Comparison of ENCODE assay signal across 21 cellular contexts in genomic region chr1:59012378-59012777, GRCh38.
DNase-seq lines count a peak whose midpoint lies in the region; ATAC-seq and TF ChIP-seq lines count a peak whose summit lies in the region.
"Had no signal": no experiment of that assay in that cellular context is flagged by ENCODE, and none has a peak within 500 bp of the region (broad histone marks: within the 10 kb centered on the region; RNA-seq: fewer than 3 reads in every experiment).

No MANE protein-coding gene starts in this region.

- H3K36me3 Mint-ChIP-seq in H9 (ENCODE audit: insufficient read depth in 1 of 3, low read depth in 3 of 3) = no peaks in the 10 kb centered on the region; a peak in 1 of 7 replicates
- no peaks in the 10 kb centered on the region for H3K36me3 Mint-ChIP-seq in activated B cell treated with CpG ODN at 0.5 μM for 24 hours (ENCODE audit: low read depth)
- no peaks in the 10 kb centered on the region for H3K36me3 Mint-ChIP-seq in mesothelial cell of epicardium
- H3K36me3 Mint-ChIP-seq: natural killer cell had no signal

- H3K14ac ChIP-seq in H9 (ENCODE audit: insufficient read depth, low read length) = no peak overlapping the region

- no peaks in the 10 kb centered on the region for H3K27me3 ChIP-seq in H9 (ENCODE audit: insufficient read depth, low read length)
- no peaks in the 10 kb centered on the region for H3K27me3 ChIP-seq in subcutaneous abdominal adipose tissue (ENCODE audit: control insufficient read depth in 5 of 5, insufficient read depth in 4 of 5, low read length in 5 of 5)
- H3K27me3 ChIP-seq in SJCRH30 = no peaks in the 10 kb centered on the region

- intact Hi-C loops in activated B cell treated with CpG ODN at 0.5 μM for 24 hours (cut with micrococcal nuclease) = no loop called here
- intact Hi-C loops in sciatic nerve (cut with DNase I) = no loop called here

- DNase-seq in H9 (no peak), activated B cell treated with CpG ODN at 0.5 μM for 24 hours (no peak), mesothelial cell of epicardium (ENCODE audit: low spot score in 2 of 2, unreplicated experiment in 2 of 2) (no peak), NCI-H510A treated with DMSO at 0.1 percent for 48 hours (lab: John Stamatoyannopoulos, UW) (no peak), sciatic nerve (ENCODE audit: low spot score) (no peak), SJCRH30 (no peak)
- DNase-seq in stimulated activated naive CD4-positive, alpha-beta T cell (lab: John Stamatoyannopoulos, UW) = no peak
- DNase-seq: activated CD4-positive, alpha-beta T cell treated with anti-CD3 and anti-CD28 coated beads for 1 hour; effector CD4-positive, alpha-beta T cell; H7; head of caudate nucleus; islet precursor cell; KBM-7; mammary epithelial cell; natural killer cell; NCI-H1048; NCI-H2081 treated with DMSO at 0.1 percent for 48 hours; SIG-M5; T1000 had no signal

- POLR2A ChIA-PET in activated B cell treated with CpG ODN at 0.5 μM for 24 hours (lab: Charles Lee) = interaction anchor here (0.6 to 3.9 kb wide), 9 partner anchors 9 to 284 kb away, joined by 3 to 41 read pairs (median 5); partner anchors contain the start of genes FGGY and JUN

- peak overlapping the region; percentile 33 for H3K27ac ChIP-seq in H9 (ENCODE audit: insufficient read length, low read depth, low read length)
- peak overlapping the region; percentile 91 for H3K27ac ChIP-seq in subcutaneous abdominal adipose tissue (ENCODE audit: low read depth, low read length)
- no peak overlapping the region for H3K27ac ChIP-seq in SJCRH30

- H4K20me1 ChIP-seq in H9 (ENCODE audit: control insufficient read depth, insufficient read depth, insufficient read length) = no peaks in the 10 kb centered on the region

- ATAC-seq in activated B cell treated with CpG ODN at 0.5 μM for 24 hours (ENCODE audit: low read depth) (no peak), sciatic nerve (no peak)
- ATAC-seq: natural killer cell had no signal

- no peak overlapping the region for H3K23ac ChIP-seq in H9 (ENCODE audit: insufficient read length, low read depth, low read length)

- H3K27ac Mint-ChIP-seq in H9 (peak overlapping the region; percentile 7 to 90 (median 29); a peak in 2 of 7 replicates), activated B cell treated with CpG ODN at 0.5 μM for 24 hours (peak overlapping the region; percentile 91), mesothelial cell of epicardium (peak overlapping the region; percentile 96)
- H3K27ac Mint-ChIP-seq: natural killer cell had no signal

- H3K9me3 Mint-ChIP-seq in H9 (no peaks in the 10 kb centered on the region), activated B cell treated with CpG ODN at 0.5 μM for 24 hours (no peaks in the 10 kb centered on the region), mesothelial cell of epicardium (no peaks in the 10 kb centered on the region)
- H3K9me3 Mint-ChIP-seq: central memory CD8-positive, alpha-beta T cell; natural killer cell had no signal

- no peaks in the 10 kb centered on the region for H3K23me2 ChIP-seq in H9 (ENCODE audit: insufficient read length, low read depth, low read length, poor library complexity, severe bottlenecking)

- H2AK5ac ChIP-seq in H9 (ENCODE audit: insufficient read length, low read length) = no peak overlapping the region

- H3K79me2 ChIP-seq in H9 (ENCODE audit: insufficient read depth, low read length) = no peaks in the 10 kb centered on the region

- H3K36me3 ChIP-seq in subcutaneous abdominal adipose tissue (ENCODE audit: control insufficient read depth in 5 of 5, insufficient read depth in 5 of 5, low read length in 5 of 5) (no peaks in the 10 kb centered on the region), SJCRH30 (no peaks in the 10 kb centered on the region)

- no peak overlapping the region for H4K91ac ChIP-seq in H9 (ENCODE audit: insufficient read length, low read depth, low read length)

- peaks cover 2% of the 10 kb centered on the region for H3K27me3 Mint-ChIP-seq in H9 (ENCODE audit: low read depth)
- H3K27me3 Mint-ChIP-seq in activated B cell treated with CpG ODN at 0.5 μM for 24 hours = no peaks in the 10 kb centered on the region
- no peaks in the 10 kb centered on the region for H3K27me3 Mint-ChIP-seq in mesothelial cell of epicardium (ENCODE audit: low read depth)
- H3K27me3 Mint-ChIP-seq: central memory CD8-positive, alpha-beta T cell had no signal

- H2BK15ac ChIP-seq in H9 (ENCODE audit: low read depth, low read length) = no peak overlapping the region

- CTCF ChIA-PET in activated B cell treated with CpG ODN at 0.5 μM for 24 hours (lab: Charles Lee) = no interaction called here

- no peak overlapping the region for H2BK120ac ChIP-seq in H9 (ENCODE audit: low read depth, low read length, poor library complexity, severe bottlenecking)

- H3K4me2 ChIP-seq in H9 (ENCODE audit: insufficient read depth, insufficient read length, low read length) = no peak overlapping the region

- no CpG with 5 or more reads among the region's 3 CpGs for WGBS in H9 (ENCODE audit: extremely low coverage, insufficient read length, low lambda C conversion rate)

- no peak overlapping the region for H4K8ac ChIP-seq in H9 (replicated peaks; ENCODE audit: insufficient read length, low read depth, low read length)

- H3K79me1 ChIP-seq in H9 (ENCODE audit: insufficient read depth, low read depth, low read length, poor library complexity, severe bottlenecking) = no peaks in the 10 kb centered on the region

- no peak overlapping the region for H2BK12ac ChIP-seq in H9 (ENCODE audit: insufficient read length, low read depth, low read length)

- H3K56ac ChIP-seq in H9 (ENCODE audit: insufficient read length, low read depth, low read length) = no peak overlapping the region

- H3K18ac ChIP-seq in H9 (ENCODE audit: insufficient read length, low read depth, low read length) = no peak overlapping the region

- H2BK5ac ChIP-seq in H9 (ENCODE audit: insufficient read length, low read length) = no peak overlapping the region

- no peaks in the 10 kb centered on the region for H3K9me3 ChIP-seq in H9 (ENCODE audit: control insufficient read depth, low read depth, low read length)
- H3K9me3 ChIP-seq in subcutaneous abdominal adipose tissue (ENCODE audit: control insufficient read depth in 5 of 5, low read length in 5 of 5) = no peaks in the 10 kb centered on the region
- no peaks in the 10 kb centered on the region for H3K9me3 ChIP-seq in SJCRH30 (replicated peaks)

- H3K4me3 ChIP-seq in subcutaneous abdominal adipose tissue (ENCODE audit: low read depth in 1 of 5, low read length in 5 of 5) = no peak overlapping the region
- H3K4me3 ChIP-seq in SJCRH30 = no peak overlapping the region

- H3K4me3 Mint-ChIP-seq in H9 (no peak overlapping the region), activated B cell treated with CpG ODN at 0.5 μM for 24 hours (peak overlapping the region; percentile 25), mesothelial cell of epicardium (no peak overlapping the region)
- H3K4me3 Mint-ChIP-seq: central memory CD8-positive, alpha-beta T cell; natural killer cell had no signal

- no peak overlapping the region for H3K4ac ChIP-seq in H9 (ENCODE audit: low read depth, low read length)

- no peak overlapping the region for H4K5ac ChIP-seq in H9 (ENCODE audit: insufficient read length, low read depth, low read length)

- H3K4me1 ChIP-seq in H9 (ENCODE audit: insufficient read depth, low read length) = no peaks in the 10 kb centered on the region; the same call in 1 of the 2 replicates
- H3K4me1 ChIP-seq in subcutaneous abdominal adipose tissue (ENCODE audit: control insufficient read depth in 5 of 5, insufficient read depth in 5 of 5, low read length in 5 of 5) = peaks cover 7 to 45% (median 36%) of the 10 kb centered on the region in 5 donors
- peaks cover 32% of the 10 kb centered on the region for H3K4me1 ChIP-seq in SJCRH30

- H3T11ph ChIP-seq in H9 (ENCODE audit: low read length) = no peak overlapping the region

- no peak overlapping the region for H2AFZ ChIP-seq in H9 (ENCODE audit: low read length)

- H3K4me1 Mint-ChIP-seq in H9 = peaks cover 51 to 55% of the 10 kb centered on the region in 2 experiments
- peaks cover 86% of the 10 kb centered on the region for H3K4me1 Mint-ChIP-seq in activated B cell treated with CpG ODN at 0.5 μM for 24 hours
- peaks cover 56% of the 10 kb centered on the region for H3K4me1 Mint-ChIP-seq in mesothelial cell of epicardium

- H3K9ac ChIP-seq in H9 (ENCODE audit: extremely low read depth, insufficient read length, low read length) (no peak overlapping the region), subcutaneous abdominal adipose tissue (ENCODE audit: low read length in 5 of 5) (peak overlapping the region in 1 of 5 donors; percentile 22)

- no peak overlapping the region for H2BK20ac ChIP-seq in H9 (ENCODE audit: low read depth, low read length, poor library complexity, severe bottlenecking)

- TF ChIP-seq CTCF in H9 (conservative IDR thresholded peaks at IDR 0.05) (no peak), activated B cell treated with CpG ODN at 0.5 μM for 24 hours (IDR thresholded peaks at IDR 0.05) (no peak), mesothelial cell of epicardium (IDR thresholded peaks at IDR 0.05; ENCODE audit: unreplicated experiment) (no peak)

Comparison
In these comparisons a context has a peak if more than half of its experiments do, and no peak if none do; other contexts are left out.
1. H3K27ac Mint-ChIP-seq: peak in every context shown above with its lines; median percentile 96 in mesothelial cell of epicardium; 91 in activated B cell treated with CpG ODN at 0.5 μM for 24 hours; 29 in H9.